1 cellular context compared by ENCODE assay signal in the genomic region with DNA sequence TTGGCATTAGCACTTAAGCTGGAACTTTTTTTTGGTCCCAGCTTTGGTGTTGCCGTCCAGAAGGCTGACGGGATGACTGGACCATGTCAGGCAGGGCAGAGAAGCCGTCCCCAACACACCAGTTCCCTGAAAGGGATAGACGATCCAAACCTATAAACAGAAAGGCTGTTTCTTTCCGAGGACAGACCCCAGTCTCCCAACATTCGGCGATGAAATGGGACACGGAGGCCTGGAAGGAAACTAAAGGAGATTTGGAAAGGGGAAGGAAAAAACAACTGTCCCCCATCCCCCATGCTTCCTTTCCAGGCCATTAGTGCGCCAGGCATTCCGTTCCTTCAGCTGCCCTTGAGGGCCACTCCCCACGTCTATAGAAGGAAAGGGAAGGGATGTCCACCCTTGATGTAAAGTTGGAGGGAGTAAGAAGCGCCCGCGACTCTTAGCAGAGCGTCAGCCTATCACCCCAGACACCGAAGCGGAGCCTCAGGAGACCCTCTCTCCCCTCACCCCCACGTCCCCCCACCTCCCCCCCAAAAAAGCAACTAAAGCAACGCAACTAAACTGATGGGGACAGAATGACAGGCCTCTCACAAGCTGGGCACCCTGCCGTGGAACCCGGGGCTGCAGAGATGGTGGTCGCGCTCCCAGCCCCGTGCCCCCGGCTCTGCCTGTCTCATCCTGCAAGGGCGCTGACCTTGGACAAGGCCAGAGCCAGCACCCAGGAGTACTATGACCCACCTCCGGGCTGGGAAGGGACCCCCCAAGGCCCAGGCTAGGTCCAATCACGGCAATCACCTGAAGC.
TF ChIP-seq lines count a peak whose summit lies in the region.

No MANE protein-coding gene starts in this region.

TF ChIP-seq in endothelial cell of umbilical vein, 7 proteins besides CTCF, POLR2A, EP300 and RAD21:
- TF ChIP-seq JUN (IDR thresholded peaks at IDR 0.05; ENCODE audit: borderline replicate concordance, insufficient read depth, insufficient read length, low read depth) (no peak), FOS (IDR thresholded peaks at IDR 0.05; ENCODE audit: borderline replicate concordance, insufficient read depth, low read length) (no peak), MYC (IDR thresholded peaks at IDR 0.05; ENCODE audit: low read depth, low read length) (no peak), GATA2 (IDR thresholded peaks at IDR 0.05; ENCODE audit: insufficient read depth, insufficient read length, low read depth, low read length) (no peak), POLR2AphosphoS5 (IDR thresholded peaks at IDR 0.05; ENCODE audit: insufficient read depth, low read depth, low read length) (no peak), EZH2 (IDR thresholded peaks at IDR 0.05; ENCODE audit: borderline replicate concordance, low read depth, low read length, severe bottlenecking) (no peak)
- TF ChIP-seq, protein P1, sequence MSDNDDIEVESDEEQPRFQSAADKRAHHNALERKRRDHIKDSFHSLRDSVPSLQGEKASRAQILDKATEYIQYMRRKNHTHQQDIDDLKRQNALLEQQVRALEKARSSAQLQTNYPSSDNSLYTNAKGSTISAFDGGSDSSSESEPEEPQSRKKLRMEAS (IDR thresholded peaks at IDR 0.05; ENCODE audit: insufficient read depth, insufficient read length), result no peak
